ENCODE assay signal across 8 cellular contexts in the genomic region with DNA sequence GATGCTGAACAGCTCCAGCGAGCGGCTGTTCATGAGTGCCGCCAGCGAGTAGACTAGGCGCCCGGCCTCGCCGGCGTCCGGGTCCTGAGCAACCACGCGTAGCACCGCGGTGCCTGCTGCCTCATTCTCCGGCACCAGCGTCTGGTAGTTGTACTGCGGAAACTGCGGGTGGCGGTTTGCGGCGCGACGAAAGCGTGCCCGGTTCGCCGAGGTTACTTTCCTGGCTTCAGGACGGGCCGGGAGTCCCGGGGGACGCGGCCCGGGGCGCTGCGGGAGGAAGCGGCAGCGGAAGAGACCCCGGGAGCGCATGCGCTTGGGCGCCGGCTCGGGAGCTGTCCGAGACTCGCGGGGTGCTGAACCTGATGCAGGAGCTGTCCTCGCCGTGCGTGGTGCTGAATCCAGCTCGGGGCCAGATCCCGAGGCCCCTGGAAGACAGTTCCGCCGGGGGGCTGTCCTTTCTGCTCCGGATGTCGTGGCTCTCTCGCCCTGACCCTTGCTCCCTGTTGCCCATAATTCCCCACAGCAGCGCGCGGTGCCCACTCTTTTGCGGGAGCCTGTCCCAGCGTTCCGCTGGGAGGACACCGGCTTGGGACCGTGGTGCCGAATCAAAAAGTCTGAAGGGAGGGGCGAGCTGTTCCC. TPM values are rescaled to one million over a fixed set of nuclear protein-coding genes. Genes with fewer than 3 reads are reported as not detected.
DNase-seq lines count a peak whose midpoint lies in the region; ATAC-seq and TF ChIP-seq lines count a peak whose summit lies in the region.

No MANE protein-coding gene starts in this region.

- ATAC-seq in thoracic aorta (ENCODE audit: insufficient number of reproducible peaks, low FRiP score, low read depth): no peak
- no peak for ATAC-seq in HG03045 (IDR thresholded peaks at IDR 0.05; ENCODE audit: unreplicated experiment)
- no peak for ATAC-seq in GM21381 (IDR thresholded peaks at IDR 0.05; ENCODE audit: unreplicated experiment)

- H3K27me3 ChIP-seq in thoracic aorta (replicated peaks; ENCODE audit: insufficient read depth): no peaks in the 10 kb centered on the region

- H3K4me3 ChIP-seq in foreskin fibroblast (ENCODE audit: low read depth in 1 of 2, low read length in 2 of 2) (peak overlapping the region; percentile 36 to 39), thoracic aorta (peak overlapping the region; percentile 69)

- H3K9me3 ChIP-seq in thoracic aorta: no peaks in the 10 kb centered on the region

- H3K36me3 ChIP-seq in thoracic aorta: no peaks in the 10 kb centered on the region

- TF ChIP-seq CTCF in foreskin fibroblast (IDR thresholded peaks at IDR 0.05; ENCODE audit: low read depth, low read length): no peak
- no peak for TF ChIP-seq CTCF in thoracic aorta (IDR thresholded peaks at IDR 0.05)

- peaks cover 4 to 24% of the 10 kb centered on the region in 2 donors for H3K4me1 ChIP-seq in thoracic aorta (ENCODE audit: control insufficient read depth in 1 of 2, low read depth in 2 of 2)

- no peak overlapping the region for H3K27ac ChIP-seq in thoracic aorta

- DNase-seq in EH (ENCODE audit: low read depth) (peak; percentile 55), NOMO-1 treated with dmso at 0.1 percent for 144 hours (lab: John Stamatoyannopoulos, UW; ENCODE audit: unreplicated experiment) (peak; percentile 23), foreskin fibroblast (peak in 1 of 2 donors; percentile 74), nucleus accumbens (lab: John Stamatoyannopoulos, UW) (peak in 50 of 56 donors; percentile 10 to 80 (median 46)), thoracic aorta (ENCODE audit: low spot score) (no peak)
- DNase-seq in activated effector memory CD4-positive, alpha-beta T cell treated with Interleukin-2 at 50 U/mL for 16 hours: peak; percentile 64

RNA-seq across cellular contexts. Expression of gene CELSR3, which starts 1.1 kb away (rescaled TPM):
- total RNA-seq in thoracic aorta: 1 to 10 TPM; 1.3 to 3.0 TPM

RNA-seq across cellular contexts. Expression of gene NCKIPSD, which starts 24.1 kb away (rescaled TPM):
- total RNA-seq in thoracic aorta: 100 to 1,000 TPM in 1 of 2 donors, 10 to 100 TPM in 1; 59.6 to 101 TPM

RNA-seq across cellular contexts. Expression of gene SLC26A6, which starts 26.4 kb away (rescaled TPM):
- total RNA-seq in thoracic aorta: 100 to 1,000 TPM in 1 of 2 donors, 10 to 100 TPM in 1; 93.9 to 102 TPM

RNA-seq across cellular contexts. Expression of gene TMEM89, which starts 40.1 kb away (rescaled TPM):
- 1 to 10 TPM in 1 of 2 donors, not detected in 1; 8.0 TPM for total RNA-seq in thoracic aorta

RNA-seq across cellular contexts. Expression of gene UQCRC1, which starts 52.2 kb away (rescaled TPM):
- 100 to 1,000 TPM; 226 to 234 TPM for total RNA-seq in thoracic aorta
